ENCODE assay signal across 10 cellular contexts in genomic region chr9:70060883-70061507, GRCh38. TPM values are rescaled to one million over a fixed set of nuclear protein-coding genes. Genes with fewer than 3 reads are reported as not detected.
A peak's percentile ranks its signal among the peaks of the same experiment; 100 is the strongest.
DNase-seq lines count a peak whose midpoint lies in the region; ATAC-seq and TF ChIP-seq lines count a peak whose summit lies in the region.
"Had no signal": no experiment of that assay in that cellular context is flagged by ENCODE, and none has a peak within 500 bp of the region (broad histone marks: within the 10 kb centered on the region; RNA-seq: fewer than 3 reads in every experiment).

No MANE protein-coding gene starts in this region.

- peak; percentile 85 for ATAC-seq in GM18520 (IDR thresholded peaks at IDR 0.05; ENCODE audit: unreplicated experiment)
- ATAC-seq in GM21576 (IDR thresholded peaks at IDR 0.05; ENCODE audit: unreplicated experiment) = peak; percentile 94
- peak; percentile 98 for ATAC-seq in HG03139 (IDR thresholded peaks at IDR 0.05; ENCODE audit: unreplicated experiment)

- TF ChIP-seq CTCF in esophagus muscularis mucosa (IDR thresholded peaks at IDR 0.05) (no peak), HFFc6 (IDR thresholded peaks at IDR 0.05) (no peak)

- peak overlapping the region; percentile 50 to 96 (median 92) for H3K27ac ChIP-seq in esophagus muscularis mucosa (replicated peaks in 1 of 4)
- H3K27ac ChIP-seq in caudate nucleus (ENCODE audit: low read depth, low read length) = no peak overlapping the region
- H3K27ac ChIP-seq: neutrophil, VCaP had no signal

- no peak overlapping the region for H3K4me3 ChIP-seq in esophagus muscularis mucosa

- CTCF ChIA-PET in activated CD4-positive, alpha-beta T cell treated with anti-CD3 and anti-CD28 coated beads, Interleukin-2, amount 10 ng/mL, durations not matched to agents 7 days and 5 days (lab: Charles Lee) = no interaction called here

- H3K4me1 Mint-ChIP-seq in activated CD4-positive, alpha-beta T cell treated with anti-CD3 and anti-CD28 coated beads, Interleukin-2, amount 10 ng/mL, durations not matched to agents 7 days and 5 days = no peaks in the 10 kb centered on the region
- peaks cover 18% of the 10 kb centered on the region for H3K4me1 Mint-ChIP-seq in HFFc6 (ENCODE audit: low read depth)

- no peak for TF ChIP-seq EP300 in esophagus muscularis mucosa (IDR thresholded peaks at IDR 0.05)

- no peaks in the 10 kb centered on the region for H3K27me3 ChIP-seq in esophagus muscularis mucosa
- H3K27me3 ChIP-seq: neutrophil had no signal

- H3K4me3 Mint-ChIP-seq in activated CD4-positive, alpha-beta T cell treated with anti-CD3 and anti-CD28 coated beads, Interleukin-2, amount 10 ng/mL, durations not matched to agents 7 days and 5 days = no peak overlapping the region
- no peak overlapping the region for H3K4me3 Mint-ChIP-seq in HFFc6

- no peak for TF ChIP-seq POLR2A in esophagus muscularis mucosa (IDR thresholded peaks at IDR 0.05; ENCODE audit: low read depth)

- H3K9me3 Mint-ChIP-seq in activated CD4-positive, alpha-beta T cell treated with anti-CD3 and anti-CD28 coated beads, Interleukin-2, amount 10 ng/mL, durations not matched to agents 7 days and 5 days = no peaks in the 10 kb centered on the region
- no peaks in the 10 kb centered on the region for H3K9me3 Mint-ChIP-seq in HFFc6

- intact Hi-C loops in esophagus muscularis mucosa (cut with DNase I) = no loop called here

- POLR2A ChIA-PET in activated CD4-positive, alpha-beta T cell treated with anti-CD3 and anti-CD28 coated beads, Interleukin-2, amount 10 ng/mL, durations not matched to agents 7 days and 5 days (lab: Charles Lee) = no interaction called here

- no peak for DNase-seq in esophagus muscularis mucosa (ENCODE audit: extremely low spot score)
- no peak for DNase-seq in caudate nucleus (lab: John Stamatoyannopoulos, UW)
- DNase-seq in activated CD4-positive, alpha-beta T cell treated with anti-CD3 and anti-CD28 coated beads, Interleukin-2, amount 10 ng/mL, durations not matched to agents 7 days and 5 days = no peak
- DNase-seq in HFFc6 = no peak
- no peak for DNase-seq in NCI-H2171 (lab: John Stamatoyannopoulos, UW)

- H3K4me1 ChIP-seq in esophagus muscularis mucosa = peaks cover 7 to 100% (median 95%) of the 10 kb centered on the region in 4 donors

- peaks cover 0 to 7% (median 0%) of the 10 kb centered on the region in 4 donors for H3K36me3 ChIP-seq in esophagus muscularis mucosa
- H3K36me3 ChIP-seq: neutrophil had no signal

- peaks cover 4% of the 10 kb centered on the region for H3K27me3 Mint-ChIP-seq in activated CD4-positive, alpha-beta T cell treated with anti-CD3 and anti-CD28 coated beads, Interleukin-2, amount 10 ng/mL, durations not matched to agents 7 days and 5 days
- H3K27me3 Mint-ChIP-seq in HFFc6 (ENCODE audit: insufficient read depth) = peaks cover 1% of the 10 kb centered on the region

- H3K9me3 ChIP-seq in esophagus muscularis mucosa = no peaks in the 10 kb centered on the region
- H3K9me3 ChIP-seq: neutrophil had no signal

- H3K27ac Mint-ChIP-seq in activated CD4-positive, alpha-beta T cell treated with anti-CD3 and anti-CD28 coated beads, Interleukin-2, amount 10 ng/mL, durations not matched to agents 7 days and 5 days = no peak overlapping the region
- H3K27ac Mint-ChIP-seq in HFFc6 = no peak overlapping the region

- no peaks in the 10 kb centered on the region for H3K36me3 Mint-ChIP-seq in activated CD4-positive, alpha-beta T cell treated with anti-CD3 and anti-CD28 coated beads, Interleukin-2, amount 10 ng/mL, durations not matched to agents 7 days and 5 days (ENCODE audit: low read depth)
- H3K36me3 Mint-ChIP-seq in HFFc6 (ENCODE audit: low read depth) = no peaks in the 10 kb centered on the region

RNA-seq across cellular contexts. Expression of gene MAMDC2, which starts 17.3 kb away (rescaled TPM):
- total RNA-seq in esophagus muscularis mucosa = 100 to 1,000 TPM; 115 to 147 (median 126) TPM
- total RNA-seq in activated CD4-positive, alpha-beta T cell treated with anti-CD3 and anti-CD28 coated beads, Interleukin-2, amount 10 ng/mL, durations not matched to agents 7 days and 5 days = not detected
- total RNA-seq in HFFc6 (2021; fragmentation: NEBNext Ultra II Directional; extraction: Animal tissue kit (Norgen Biotek cat#: 25700)) = 10 to 100 TPM in 4 of 6 experiments, 1 to 10 TPM in 2; 4.0 to 16.6 (median 13.9) TPM

Comparison
In these comparisons a context has a peak if more than half of its experiments do, and no peak if none do; other contexts are left out.
1. RNA of gene MAMDC2, which starts 17.3 kb away (total RNA-seq): 115 to 147 TPM in esophagus muscularis mucosa; 4.0 to 16.6 TPM in HFFc6 and not detected in activated CD4-positive, alpha-beta T cell treated with anti-CD3 and anti-CD28 coated beads, Interleukin-2, amount 10 ng/mL, durations not matched to agents 7 days and 5 days; every median in the first group is over 4 times any median in the second.
2. Peak in every context shown above with its lines, with median percentiles within 50 percentile points of each other: ATAC-seq.